In genomic region chr16:29816694-29817441, GRCh38 we compare ENCODE assay signal across 8 cellular contexts. TPM values are rescaled to one million over a fixed set of nuclear protein-coding genes. Genes with fewer than 3 reads are reported as not detected.
DNase-seq lines count a peak whose midpoint lies in the region; ATAC-seq, FAIRE-seq and TF ChIP-seq lines count a peak whose summit lies in the region.

No MANE protein-coding gene starts in this region.

- WGBS in psoas muscle, 3 donors: 3 to 6% (median 3%) methylated on average over 33 to 37 of the region's 37 CpGs

- H3K9me3 Mint-ChIP-seq in activated naive CD8-positive, alpha-beta T cell treated with anti-CD3 and anti-CD28 coated beads, Interleukin-2, amount 50 U/mL, for 24 hours: no peaks in the 10 kb centered on the region

- H3K4me3 ChIP-seq in BJ (ENCODE audit: low read depth, low read length) (peak overlapping the region; percentile 85), right atrium auricular region (peak overlapping the region; percentile 65 to 84), psoas muscle (peak overlapping the region; percentile 90)

- peak overlapping the region; percentile 99 for H3K27ac Mint-ChIP-seq in activated naive CD8-positive, alpha-beta T cell treated with anti-CD3 and anti-CD28 coated beads, Interleukin-2, amount 50 U/mL, for 24 hours

- H3K27me3 Mint-ChIP-seq in activated naive CD8-positive, alpha-beta T cell treated with anti-CD3 and anti-CD28 coated beads, Interleukin-2, amount 50 U/mL, for 24 hours: peaks cover 9% of the 10 kb centered on the region

- peak overlapping the region; percentile 98 for H3K4me3 Mint-ChIP-seq in activated naive CD8-positive, alpha-beta T cell treated with anti-CD3 and anti-CD28 coated beads, Interleukin-2, amount 50 U/mL, for 24 hours

- H3K27me3 ChIP-seq in BJ (ENCODE audit: control insufficient read depth, insufficient read depth, low read length): no peaks in the 10 kb centered on the region
- no peaks in the 10 kb centered on the region for H3K27me3 ChIP-seq in right atrium auricular region
- no peaks in the 10 kb centered on the region for H3K27me3 ChIP-seq in psoas muscle (ENCODE audit: insufficient read depth in 3 of 3, low read length in 2 of 3)

- intact Hi-C loops in psoas muscle (cut with DNase I): loop anchor here (2.0 to 5.0 kb wide), 2 partner anchors 32 to 45 kb away; partner anchors contain the start of gene CDIPT (in 1 of the 2)

- H3K9me3 ChIP-seq in right atrium auricular region (no peaks in the 10 kb centered on the region), psoas muscle (no peaks in the 10 kb centered on the region)

- H3K4me1 ChIP-seq in right atrium auricular region (peaks cover 0 to 74% of the 10 kb centered on the region in 2 donors), psoas muscle (peaks cover 34% of the 10 kb centered on the region)

- DNase-seq in BJ (ENCODE audit: low read depth): no peak
- peak; percentile 63 for DNase-seq in RCC 7860 (ENCODE audit: low spot score)
- peak; percentile 72 for DNase-seq in activated naive CD8-positive, alpha-beta T cell treated with anti-CD3 and anti-CD28 coated beads, Interleukin-2, amount 50 U/mL, for 24 hours
- DNase-seq in right atrium auricular region (ENCODE audit: low spot score): peak; percentile 77
- DNase-seq in psoas muscle: peak; percentile 61 to 77
- no peak for DNase-seq in G401 (ENCODE audit: low spot score)

- ATAC-seq in GM18909 (IDR thresholded peaks at IDR 0.05; ENCODE audit: poor library complexity, unreplicated experiment) (peak; percentile 14), HG03460 (IDR thresholded peaks at IDR 0.05; ENCODE audit: unreplicated experiment) (peak; percentile 9), psoas muscle (peak; percentile 10 to 39 (median 28))
- peak; percentile 47 for ATAC-seq in activated naive CD8-positive, alpha-beta T cell treated with anti-CD3 and anti-CD28 coated beads, Interleukin-2, amount 50 U/mL, for 24 hours

- H3K4me1 Mint-ChIP-seq in activated naive CD8-positive, alpha-beta T cell treated with anti-CD3 and anti-CD28 coated beads, Interleukin-2, amount 50 U/mL, for 24 hours: peaks cover 64% of the 10 kb centered on the region

- in situ Hi-C loops in G401 (cut with HindIII; ENCODE audit: low sequenced_read_pairs): no loop called here

- POLR2A ChIA-PET in BJ (lab: Charles Lee): interaction anchor here (0.7 kb wide), 1 partner anchor 249 kb away, joined by 3 read pairs; the partner anchor contains the start of gene ALDOA

- FAIRE-seq in RCC 7860 (lab: Jason Lieb, UNC): no peak

- peaks cover 24% of the 10 kb centered on the region for H3K36me3 Mint-ChIP-seq in activated naive CD8-positive, alpha-beta T cell treated with anti-CD3 and anti-CD28 coated beads, Interleukin-2, amount 50 U/mL, for 24 hours (ENCODE audit: low read depth)

- H3K36me3 ChIP-seq in BJ (ENCODE audit: control insufficient read depth, insufficient read depth, low read length): peaks cover 5% of the 10 kb centered on the region
- H3K36me3 ChIP-seq in right atrium auricular region: peaks cover 10% of the 10 kb centered on the region
- peaks cover 0 to 26% of the 10 kb centered on the region in 2 donors for H3K36me3 ChIP-seq in psoas muscle (ENCODE audit: insufficient read depth in 1 of 2, low read depth in 1 of 2)

- TF ChIP-seq CTCF in BJ (IDR thresholded peaks at IDR 0.05; ENCODE audit: insufficient read depth, low read depth, low read length): peak; percentile 19; the same call in 1 of the 2 replicates
- no peak for TF ChIP-seq CTCF in right atrium auricular region (IDR thresholded peaks at IDR 0.05)
- no peak for TF ChIP-seq CTCF in psoas muscle (IDR thresholded peaks at IDR 0.05)

- CTCF ChIA-PET in BJ (lab: Yijun Ruan, JAX): interaction anchor here (0.6 to 2.4 kb wide), 15 partner anchors 9 to 191 kb away, joined by 3 to 15 read pairs (median 4); partner anchors contain the start of genes CDIPT, KIF22 and MAZ

- H3K27ac ChIP-seq in right atrium auricular region: peak overlapping the region; percentile 94
- H3K27ac ChIP-seq in psoas muscle: peak overlapping the region; percentile 97

RNA-seq across cellular contexts. Expression of gene PAGR1, which starts 0.9 kb away (rescaled TPM):
- polyA plus RNA-seq in BJ (2011; rRNA removed): 13.9 and 15.6 TPM in 2 replicates
- 2.3 and 3.1 TPM in 2 replicates for polyA minus RNA-seq in BJ (2011; rRNA and poly(A)+ RNA removed)
- total RNA-seq in right atrium auricular region: 10 to 100 TPM; 23.5 to 27.3 TPM
- total RNA-seq in psoas muscle: 10 to 100 TPM in 3 of 4 donors, 1 to 10 TPM in 1; 9.4 to 14.2 (median 11.0) TPM
- polyA plus RNA-seq in psoas muscle: 10 to 100 TPM; 19.8 to 36.8 (median 35.5) TPM
- 69.9 and 78.4 TPM in 2 replicates for total RNA-seq in G401 (2014; rRNA removed; shearing (Covaris generic))

RNA-seq across cellular contexts. Expression of gene MVP, which starts 3.4 kb away (rescaled TPM):
- polyA plus RNA-seq in BJ (2011; rRNA removed): 219 and 368 TPM in 2 replicates
- 477 and 753 TPM in 2 replicates for polyA minus RNA-seq in BJ (2011; rRNA and poly(A)+ RNA removed)
- total RNA-seq in right atrium auricular region: 10 to 100 TPM; 44.4 to 77.9 TPM
- 10 to 100 TPM; 27.9 to 75.9 (median 51.6) TPM for total RNA-seq in psoas muscle
- polyA plus RNA-seq in psoas muscle: 10 to 100 TPM; 17.6 to 34.3 (median 34.1) TPM
- total RNA-seq in G401 (2014; rRNA removed; shearing (Covaris generic)): 17.2 and 32.7 TPM in 2 replicates

RNA-seq across cellular contexts. Expression of gene PRRT2, which starts 4.9 kb away (rescaled TPM):
- polyA plus RNA-seq in BJ (2011; rRNA removed) (4.5 and 7.6 TPM in 2 replicates), psoas muscle (under 1 TPM; 0.17 to 0.44 (median 0.18) TPM)
- polyA minus RNA-seq in BJ (2011; rRNA and poly(A)+ RNA removed): 1.9 and 2.4 TPM in 2 replicates
- total RNA-seq in right atrium auricular region (under 1 TPM; 0.51 to 0.52 TPM), psoas muscle (1 to 10 TPM in 1 of 4 donors, under 1 TPM in 3; 0.22 to 1.8 (median 0.75) TPM)
- 4.7 and 6.2 TPM in 2 replicates for total RNA-seq in G401 (2014; rRNA removed; shearing (Covaris generic))

RNA-seq across cellular contexts. Expression of gene MAZ, which starts 10.5 kb away (rescaled TPM):
- polyA plus RNA-seq in BJ (2011; rRNA removed) (105 and 172 TPM in 2 replicates), psoas muscle (100 to 1,000 TPM in 2 of 3 donors, 10 to 100 TPM in 1; 94.9 to 193 (median 131) TPM)
- polyA minus RNA-seq in BJ (2011; rRNA and poly(A)+ RNA removed): 160 and 209 TPM in 2 replicates
- total RNA-seq in right atrium auricular region (10 to 100 TPM; 33.0 to 86.6 TPM), psoas muscle (100 to 1,000 TPM; 112 to 161 (median 125) TPM)
- total RNA-seq in G401 (2014; rRNA removed; shearing (Covaris generic)): 469 and 478 TPM in 2 replicates

RNA-seq across cellular contexts. Expression of gene KIF22, which starts 26.3 kb away (rescaled TPM):
- polyA plus RNA-seq in BJ (2011; rRNA removed) (43.0 and 68.3 TPM in 2 replicates), psoas muscle (10 to 100 TPM; 13.4 to 15.5 (median 15.5) TPM)
- polyA minus RNA-seq in BJ (2011; rRNA and poly(A)+ RNA removed): 47.6 and 85.6 TPM in 2 replicates
- total RNA-seq in right atrium auricular region (10 to 100 TPM; 10.1 to 17.1 TPM), psoas muscle (10 to 100 TPM; 12.6 to 23.8 (median 14.3) TPM)
- total RNA-seq in G401 (2014; rRNA removed; shearing (Covaris generic)): 169 and 171 TPM in 2 replicates

Comparison
In these comparisons a context has a peak if more than half of its experiments do, and no peak if none do; other contexts are left out.
1. DNase-seq: peak in RCC 7860 (single experiment), activated naive CD8-positive, alpha-beta T cell treated with anti-CD3 and anti-CD28 coated beads, Interleukin-2, amount 50 U/mL, for 24 hours (single experiment), right atrium auricular region (single experiment) and psoas muscle (2 of 2); none in BJ (single experiment) and G401 (single experiment).
2. Peak in every context shown above with its lines, with median percentiles within 50 percentile points of each other: H3K4me3 ChIP-seq and ATAC-seq.